8 cellular contexts compared by ENCODE assay signal in genomic region chr5:154287136-154287535, GRCh38.
DNase-seq lines count a peak whose midpoint lies in the region; ATAC-seq and TF ChIP-seq lines count a peak whose summit lies in the region.

No MANE protein-coding gene starts in this region.

- no peak for ATAC-seq in HG02840 (IDR thresholded peaks at IDR 0.05; ENCODE audit: low FRiP score, unreplicated experiment)

- H3K4me3 ChIP-seq in left ventricle myocardium inferior: no peak overlapping the region

- H3K4me1 ChIP-seq in left ventricle myocardium inferior: peaks cover 43% of the 10 kb centered on the region

- no peak for TF ChIP-seq CTCF in left ventricle myocardium inferior (IDR thresholded peaks at IDR 0.05; ENCODE audit: borderline replicate concordance)

- H3K27ac ChIP-seq in left ventricle myocardium inferior (replicated peaks): peak overlapping the region; percentile 61

- peak; percentile 34 for DNase-seq in GM04503 (ENCODE audit: low read depth)
- DNase-seq in amniotic stem cell (lab: John Stamatoyannopoulos, UW): peak; percentile 27
- DNase-seq in left ventricle myocardium inferior: no peak
- peak; percentile 93 for DNase-seq in pulmonary artery endothelial cell (ENCODE audit: low read depth, low spot score)
- DNase-seq in NCI-H2196 treated with DMSO at 0.1 percent for 48 hours (lab: John Stamatoyannopoulos, UW; ENCODE audit: unreplicated experiment): no peak
- no peak for DNase-seq in KG1 (lab: John Stamatoyannopoulos, UW)
- no peak for DNase-seq in NCI-H524 (lab: John Stamatoyannopoulos, UW)

- H3K9me3 ChIP-seq in left ventricle myocardium inferior (replicated peaks): no peaks in the 10 kb centered on the region

- intact Hi-C loops in left ventricle myocardium inferior (cut with micrococcal nuclease): no loop called here

- no peaks in the 10 kb centered on the region for H3K27me3 ChIP-seq in left ventricle myocardium inferior (ENCODE audit: low read depth)

- H3K36me3 ChIP-seq in left ventricle myocardium inferior: no peaks in the 10 kb centered on the region

Comparison
In these comparisons a context has a peak if more than half of its experiments do, and no peak if none do; other contexts are left out.
1. DNase-seq: peak in GM04503 (single experiment), amniotic stem cell (single experiment) and pulmonary artery endothelial cell (single experiment); none in left ventricle myocardium inferior (single experiment), NCI-H2196 treated with DMSO at 0.1 percent for 48 hours (single experiment), KG1 (single experiment) and NCI-H524 (0 of 2).